ENCODE assay signal across 8 cellular contexts in genomic region chr12:121124402-121125109, GRCh38. TPM values are rescaled to one million over a fixed set of nuclear protein-coding genes. Genes with fewer than 3 reads are reported as not detected.
A peak's percentile ranks its signal among the peaks of the same experiment; 100 is the strongest.
DNase-seq lines count a peak whose midpoint lies in the region; ATAC-seq and TF ChIP-seq lines count a peak whose summit lies in the region.

No MANE protein-coding gene starts in this region.

- no peak for TF ChIP-seq EP300 in SK-N-SH (IDR thresholded peaks at IDR 0.05; ENCODE audit: borderline replicate concordance in 1 of 2, low read depth in 1 of 2, low read length in 1 of 2)

- no peak overlapping the region for H3K4me2 ChIP-seq in SK-N-SH

- H3K9ac ChIP-seq in SK-N-SH (no peak overlapping the region), skeletal muscle tissue (ENCODE audit: low read depth in 1 of 3, low read length in 3 of 3) (no peak overlapping the region)

- no peaks in the 10 kb centered on the region; the same call in 1 of the 2 replicates for H3K27me3 ChIP-seq in SK-N-SH (ENCODE audit: insufficient read depth)
- no peaks in the 10 kb centered on the region for H3K27me3 ChIP-seq in skeletal muscle tissue (ENCODE audit: control insufficient read depth in 3 of 3, insufficient read depth in 3 of 3, low read length in 3 of 3)

- no peaks in the 10 kb centered on the region for H3F3A ChIP-seq in SK-N-SH (replicated peaks; ENCODE audit: insufficient read depth)

- H3K9me3 ChIP-seq in SK-N-SH (no peaks in the 10 kb centered on the region), skeletal muscle tissue (ENCODE audit: control insufficient read depth in 3 of 3, low read length in 3 of 3) (no peaks in the 10 kb centered on the region)

- TF ChIP-seq RAD21 in SK-N-SH (IDR thresholded peaks at IDR 0.05; ENCODE audit: low read length), result no peak

- TF ChIP-seq CTCF in SK-N-SH (IDR thresholded peaks at IDR 0.05), result no peak

- peak; percentile 78 to 82 for ATAC-seq in activated T-cell treated with anti-CD3 and anti-CD28 coated beads, Interleukin-2, amount 50 U/mL, for 72 hours (replicated peaks in 1 of 2)
- no peak for ATAC-seq in GM19452 (IDR thresholded peaks at IDR 0.05; ENCODE audit: unreplicated experiment)

- peaks cover 50% of the 10 kb centered on the region for H3K4me1 Mint-ChIP-seq in activated T-cell treated with anti-CD3 and anti-CD28 coated beads, Interleukin-2, amount 50 U/mL, for 72 hours (ENCODE audit: low read depth)

- no peaks in the 10 kb centered on the region for H3K9me2 ChIP-seq in SK-N-SH

- peak; percentile 51 to 60 for DNase-seq in activated T-cell treated with anti-CD3 and anti-CD28 coated beads, Interleukin-2, amount 50 U/mL, for 72 hours
- no peak for DNase-seq in activated T-cell treated with anti-CD3 and anti-CD28 coated beads, Interleukin-2, amount 50 U/mL, for 48 hours
- DNase-seq in SK-N-SH, result no peak
- peak; percentile 79 for DNase-seq in fibroblast of peridontal ligament (ENCODE audit: extremely low read depth)
- DNase-seq in effector CD8-positive, alpha-beta T cell (lab: John Stamatoyannopoulos, UW), result no peak
- no peak for DNase-seq in epidermal melanocyte (ENCODE audit: insufficient read length, low spot score)

- H3K4me1 ChIP-seq in SK-N-SH (ENCODE audit: control insufficient read depth in 1 of 2, insufficient read depth in 2 of 2, low read depth in 1 of 2, low read length in 1 of 2) (no peaks in the 10 kb centered on the region; a peak in 1 of 4 replicates), skeletal muscle tissue (ENCODE audit: control insufficient read depth in 3 of 3, insufficient read depth in 3 of 3, low read length in 3 of 3) (peaks cover 7 to 20% (median 13%) of the 10 kb centered on the region in 3 donors)

- CTCF ChIA-PET in SK-N-SH (lab: Yijun Ruan, JAX), result interaction anchor here (0.7 to 3.2 kb wide), 4 partner anchors 14 to 542 kb away, joined by 3 to 11 read pairs (median 3); no protein-coding TSS in a partner anchor

- H3K9me3 Mint-ChIP-seq in activated T-cell treated with anti-CD3 and anti-CD28 coated beads, Interleukin-2, amount 50 U/mL, for 72 hours, result peaks cover under 1 to 4% of the 10 kb centered on the region in 2 donors

- no peaks in the 10 kb centered on the region for H3K79me2 ChIP-seq in SK-N-SH (ENCODE audit: insufficient read depth)

- no peak overlapping the region for H3K27ac ChIP-seq in SK-N-SH (ENCODE audit: low read depth in 2 of 2, low read length in 1 of 2)
- H3K27ac ChIP-seq in skeletal muscle tissue (ENCODE audit: low read depth, low read length), result peak overlapping the region; percentile 40

- H3K4me3 Mint-ChIP-seq in activated T-cell treated with anti-CD3 and anti-CD28 coated beads, Interleukin-2, amount 50 U/mL, for 72 hours, result peak overlapping the region; percentile 42 to 52

- H3K27ac Mint-ChIP-seq in activated T-cell treated with anti-CD3 and anti-CD28 coated beads, Interleukin-2, amount 50 U/mL, for 72 hours, result peak overlapping the region; percentile 73

- H3K4me3 ChIP-seq in SK-N-SH (ENCODE audit: low read depth in 2 of 2, low read length in 1 of 2) (no peak overlapping the region), skeletal muscle tissue (ENCODE audit: low read length in 3 of 3) (no peak overlapping the region)

- H3K36me3 Mint-ChIP-seq in activated T-cell treated with anti-CD3 and anti-CD28 coated beads, Interleukin-2, amount 50 U/mL, for 72 hours (ENCODE audit: insufficient read depth in 2 of 2), result peaks cover 1% of the 10 kb centered on the region in 2 donors

- POLR2A ChIA-PET in SK-N-SH (lab: Yijun Ruan, JAX), result no interaction called here

- H3K36me3 ChIP-seq in SK-N-SH (replicated peaks in 1 of 2; ENCODE audit: control insufficient read depth in 1 of 2, insufficient read depth in 2 of 2, low read length in 1 of 2), result no peaks in the 10 kb centered on the region
- H3K36me3 ChIP-seq in skeletal muscle tissue (ENCODE audit: control insufficient read depth in 3 of 3, insufficient read depth in 3 of 3, low read length in 3 of 3), result no peaks in the 10 kb centered on the region

- WGBS in SK-N-SH (ENCODE audit: low lambda C conversion rate), result 51% methylated on average over 4 of the region's 4 CpGs

- no peaks in the 10 kb centered on the region for H4K20me1 ChIP-seq in SK-N-SH (ENCODE audit: insufficient read depth)

- no peaks in the 10 kb centered on the region for H3K27me3 Mint-ChIP-seq in activated T-cell treated with anti-CD3 and anti-CD28 coated beads, Interleukin-2, amount 50 U/mL, for 72 hours (ENCODE audit: low read depth)

- H2AFZ ChIP-seq in SK-N-SH (ENCODE audit: low read depth), result no peak overlapping the region

TF ChIP-seq in SK-N-SH, 30 proteins besides CTCF, POLR2A, EP300 and RAD21 (continues in another document):
- TF ChIP-seq FOSL2 (IDR thresholded peaks at IDR 0.05; ENCODE audit: borderline replicate concordance, low read depth) (peak; percentile 51; the same call in 1 of the 2 replicates), JUND (IDR thresholded peaks at IDR 0.05) (peak; percentile 67), GATA2 (CRISPR knock-in tag; IDR thresholded peaks at IDR 0.05) (no peak), FOXM1 (IDR thresholded peaks at IDR 0.05; ENCODE audit: low read depth) (no peak), POLR2AphosphoS5 (IDR thresholded peaks at IDR 0.05; ENCODE audit: low read depth, low read length) (no peak), RCOR1 (IDR thresholded peaks at IDR 0.05; ENCODE audit: low read length) (no peak), REST (IDR thresholded peaks at IDR 0.05; ENCODE audit: low read depth, low read length) (no peak), TAF1 (IDR thresholded peaks at IDR 0.05; ENCODE audit: borderline replicate concordance, low read depth, low read length) (no peak), USF2 (IDR thresholded peaks at IDR 0.05; ENCODE audit: borderline replicate concordance, low read depth, low read length) (no peak), MEF2A (IDR thresholded peaks at IDR 0.05; ENCODE audit: borderline replicate concordance, low read depth) (no peak), MXI1 (IDR thresholded peaks at IDR 0.05; ENCODE audit: low read depth, low read length) (no peak), MAX (IDR thresholded peaks at IDR 0.05; ENCODE audit: low read depth) (no peak), SIN3A (IDR thresholded peaks at IDR 0.05; ENCODE audit: borderline replicate concordance, low read depth, low read length) (no peak), ELF1 (IDR thresholded peaks at IDR 0.05) (no peak), RXRA (IDR thresholded peaks at IDR 0.05; ENCODE audit: borderline replicate concordance, low read depth) (no peak; the same call in 1 of the 2 replicates), RFX5 (IDR thresholded peaks at IDR 0.05; ENCODE audit: low read length) (no peak), SMC3 (IDR thresholded peaks at IDR 0.05; ENCODE audit: low read depth, low read length) (no peak), TCF12 (IDR thresholded peaks at IDR 0.05) (peak; percentile 45; the same call in 1 of the 2 replicates)
- TF ChIP-seq, protein P1, sequence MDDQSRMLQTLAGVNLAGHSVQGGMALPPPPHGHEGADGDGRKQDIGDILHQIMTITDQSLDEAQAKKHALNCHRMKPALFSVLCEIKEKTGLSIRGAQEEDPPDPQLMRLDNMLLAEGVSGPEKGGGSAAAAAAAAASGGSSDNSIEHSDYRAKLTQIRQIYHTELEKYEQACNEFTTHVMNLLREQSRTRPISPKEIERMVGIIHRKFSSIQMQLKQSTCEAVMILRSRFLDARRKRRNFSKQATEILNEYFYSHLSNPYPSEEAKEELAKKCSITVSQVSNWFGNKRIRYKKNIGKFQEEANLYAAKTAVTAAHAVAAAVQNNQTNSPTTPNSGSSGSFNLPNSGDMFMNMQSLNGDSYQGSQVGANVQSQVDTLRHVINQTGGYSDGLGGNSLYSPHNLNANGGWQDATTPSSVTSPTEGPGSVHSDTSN (IDR thresholded peaks at IDR 0.05), result peak; percentile 62

RNA-seq across cellular contexts. Expression of gene P2RX7, which starts 8.1 kb away (rescaled TPM):
- total RNA-seq in activated T-cell treated with anti-CD3 and anti-CD28 coated beads, Interleukin-2, amount 50 U/mL, for 72 hours, result 10 to 100 TPM; 12.6 to 14.8 TPM
- polyA plus RNA-seq in SK-N-SH (2012; rRNA removed), result 0.43 and 0.60 TPM in 2 replicates
- 0.60 and 0.63 TPM in 2 replicates for polyA plus RNA-seq in SK-N-SH (2012; cell fraction: cytosol; rRNA removed)
- polyA plus RNA-seq in SK-N-SH (2012; cell fraction: nucleus; rRNA removed), result 1.0 and 1.8 TPM in 2 replicates
- 2.1 TPM for total RNA-seq in skeletal muscle tissue

Comparison
In these comparisons a context has a peak if more than half of its experiments do, and no peak if none do; other contexts are left out.
1. DNase-seq: peak in activated T-cell treated with anti-CD3 and anti-CD28 coated beads, Interleukin-2, amount 50 U/mL, for 72 hours (2 of 2) and fibroblast of peridontal ligament (single experiment); none in activated T-cell treated with anti-CD3 and anti-CD28 coated beads, Interleukin-2, amount 50 U/mL, for 48 hours (0 of 2), SK-N-SH (single experiment), effector CD8-positive, alpha-beta T cell (single experiment) and epidermal melanocyte (single experiment).